In genomic region chr1:203650012-203650836, GRCh38 we compare ENCODE assay signal across 8 cellular contexts. TPM values are rescaled to one million over a fixed set of nuclear protein-coding genes. Genes with fewer than 3 reads are reported as not detected.
DNase-seq lines count a peak whose midpoint lies in the region; ATAC-seq and TF ChIP-seq lines count a peak whose summit lies in the region.

No MANE protein-coding gene starts in this region.

- peak; percentile 61 for ATAC-seq in HG02759 (IDR thresholded peaks at IDR 0.05; ENCODE audit: unreplicated experiment)

- intact Hi-C loops in posterior vena cava (cut with DNase I), result no loop called here

- peak; percentile 52 for DNase-seq in GM10266 (ENCODE audit: extremely low spot score)
- peak; percentile 47 for DNase-seq in NCI-H345 treated with DMSO at 0.1 percent for 48 hours (lab: John Stamatoyannopoulos, UW; ENCODE audit: unreplicated experiment)
- peak; percentile 55 to 64 for DNase-seq in activated T-helper 1 cell treated with anti-CD3 and anti-CD28 coated beads, Interleukin-2, amount 50 U/mL, for 16 hours (ENCODE audit: low read depth in 1 of 2, low spot score in 1 of 2)
- peak; percentile 51 for DNase-seq in fibroblast of peridontal ligament (ENCODE audit: extremely low read depth)
- peak; percentile 87 for DNase-seq in posterior vena cava (ENCODE audit: low spot score)
- DNase-seq in NCI-H524 treated with DMSO at 0.1 percent for 48 hours (lab: John Stamatoyannopoulos, UW), result no peak
- DNase-seq in NCI-H2196 (lab: John Stamatoyannopoulos, UW; ENCODE audit: unreplicated experiment), result no peak

- TF ChIP-seq CTCF in GM10266 (IDR thresholded peaks at IDR 0.05; ENCODE audit: control insufficient read depth, insufficient read depth, low read depth, missing control alignments), result no peak

RNA-seq across cellular contexts. Expression of gene ATP2B4, which starts 23.6 kb away (rescaled TPM):
- total RNA-seq in posterior vena cava, result 100 to 1,000 TPM; 245 to 250 TPM

Comparison
In these comparisons a context has a peak if more than half of its experiments do, and no peak if none do; other contexts are left out.
1. DNase-seq: peak in GM10266 (single experiment), NCI-H345 treated with DMSO at 0.1 percent for 48 hours (single experiment), activated T-helper 1 cell treated with anti-CD3 and anti-CD28 coated beads, Interleukin-2, amount 50 U/mL, for 16 hours (2 of 2), fibroblast of peridontal ligament (single experiment) and posterior vena cava (single experiment); none in NCI-H524 treated with DMSO at 0.1 percent for 48 hours (single experiment) and NCI-H2196 (single experiment).